In genomic region chr7:117041007-117041406, GRCh38 we compare ENCODE assay signal across 9 cellular contexts.
A peak's percentile ranks its signal among the peaks of the same experiment; 100 is the strongest.
DNase-seq lines count a peak whose midpoint lies in the region; ATAC-seq and TF ChIP-seq lines count a peak whose summit lies in the region.
"Had no signal": no experiment of that assay in that cellular context is flagged by ENCODE, and none has a peak within 500 bp of the region (broad histone marks: within the 10 kb centered on the region; RNA-seq: fewer than 3 reads in every experiment).

No MANE protein-coding gene starts in this region.

- ATAC-seq in GM19372 (IDR thresholded peaks at IDR 0.05; ENCODE audit: low read depth, unreplicated experiment) (peak; percentile 76), HG02981 (IDR thresholded peaks at IDR 0.05; ENCODE audit: unreplicated experiment) (peak; percentile 82), psoas muscle (no peak)

- no peaks in the 10 kb centered on the region for H3K36me3 ChIP-seq in brain microvascular endothelial cell (replicated peaks)
- no peaks in the 10 kb centered on the region for H3K36me3 ChIP-seq in transverse colon
- H3K36me3 ChIP-seq in psoas muscle (ENCODE audit: insufficient read depth in 1 of 2, low read depth in 1 of 2): no peaks in the 10 kb centered on the region

- in situ Hi-C loops in brain microvascular endothelial cell (cut with HindIII; ENCODE audit: low pct_ligation_motif_present, low sequenced_read_pairs) (no loop called here), transverse colon (cut with MboI; ENCODE audit: low pct_ligation_motif_present in 1 of 4, low pct_unique_long_range_greater_than_20kb in 1 of 4, low sequenced_read_pairs in 3 of 4) (no loop called here)

- TF ChIP-seq CTCF in GM12864 (IDR thresholded peaks at IDR 0.05; ENCODE audit: low read depth, low read length, missing control alignments) (no peak), brain microvascular endothelial cell (IDR thresholded peaks at IDR 0.05; ENCODE audit: low read depth, low read length, missing control alignments) (no peak), transverse colon (IDR thresholded peaks at IDR 0.05) (no peak), psoas muscle (IDR thresholded peaks at IDR 0.05) (no peak)

- intact Hi-C loops in transverse colon (cut with DNase I; ENCODE audit: low total_unique reads): no loop called here
- intact Hi-C loops in psoas muscle (cut with DNase I): no loop called here

- H3K4me1 ChIP-seq in transverse colon (peaks cover 0 to 13% (median 3%) of the 10 kb centered on the region in 4 donors), psoas muscle (peaks cover 35% of the 10 kb centered on the region)

- WGBS in transverse colon (ENCODE audit: low coverage in 1 of 2), 2 donors: 80 to 84% methylated on average over 2 of the region's 2 CpGs
- 91 to 95% (median 94%) methylated on average over 2 of the region's 2 CpGs for WGBS in psoas muscle, 3 donors

- TF ChIP-seq POLR2A in transverse colon (IDR thresholded peaks at IDR 0.05): no peak

- H3K4me3 ChIP-seq in GM12864 (ENCODE audit: low read depth, low read length) (no peak overlapping the region), brain microvascular endothelial cell (ENCODE audit: low read depth, low read length) (no peak overlapping the region), transverse colon (no peak overlapping the region), psoas muscle (no peak overlapping the region)
- H3K4me3 ChIP-seq: skin epidermis had no signal

- no peak for TF ChIP-seq EP300 in transverse colon (IDR thresholded peaks at IDR 0.05; ENCODE audit: low read depth)

- no peaks in the 10 kb centered on the region for H3K27me3 ChIP-seq in brain microvascular endothelial cell (replicated peaks)
- no peaks in the 10 kb centered on the region for H3K27me3 ChIP-seq in transverse colon
- no peaks in the 10 kb centered on the region for H3K27me3 ChIP-seq in psoas muscle (ENCODE audit: insufficient read depth in 3 of 3, low read length in 2 of 3)

- H3K9me3 ChIP-seq in transverse colon (no peaks in the 10 kb centered on the region), psoas muscle (no peaks in the 10 kb centered on the region)

- DNase-seq in GM12864 (ENCODE audit: low read depth): peak; percentile 56
- DNase-seq in brain microvascular endothelial cell: peak; percentile 73
- no peak for DNase-seq in retina
- no peak for DNase-seq in transverse colon
- DNase-seq in NCI-H446 (lab: John Stamatoyannopoulos, UW): no peak
- DNase-seq in psoas muscle: no peak

- H3K27ac ChIP-seq in brain microvascular endothelial cell (peak overlapping the region; percentile 61), transverse colon (no peak overlapping the region), psoas muscle (no peak overlapping the region)
- H3K27ac ChIP-seq: skin epidermis had no signal

Comparison
In these comparisons a context has a peak if more than half of its experiments do, and no peak if none do; other contexts are left out.
1. DNase-seq: peak in GM12864 (single experiment) and brain microvascular endothelial cell (single experiment); none in retina (single experiment), transverse colon (single experiment), NCI-H446 (0 of 2) and psoas muscle (0 of 2).
2. ATAC-seq: peak in GM19372 (single experiment) and HG02981 (single experiment); none in psoas muscle (0 of 4).